ENCODE assay signal across 24 cellular contexts in the genomic region with DNA sequence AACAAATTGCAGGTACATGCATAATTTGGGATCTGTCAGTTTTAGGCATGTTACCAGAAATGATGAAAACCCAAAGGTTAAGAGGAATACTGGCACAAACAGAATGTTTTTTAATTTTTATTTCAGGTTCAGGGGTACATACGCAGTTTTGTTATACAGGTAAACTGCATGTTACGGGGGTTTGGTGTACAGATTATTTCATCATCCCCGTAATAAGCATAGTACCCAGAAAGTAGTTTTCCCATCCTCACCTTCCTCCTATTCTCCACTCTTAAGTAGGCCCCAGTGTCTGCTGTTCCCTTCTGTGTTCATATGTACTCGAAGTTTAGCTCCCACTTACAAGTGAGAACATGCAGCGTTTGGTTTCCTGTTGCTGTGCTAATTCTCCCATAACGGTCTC. TPM values are rescaled to one million over a fixed set of nuclear protein-coding genes. Genes with fewer than 3 reads are reported as not detected.
"Had no signal": no experiment of that assay in that cellular context is flagged by ENCODE, and none has a peak within 500 bp of the region (broad histone marks: within the 10 kb centered on the region; RNA-seq: fewer than 3 reads in every experiment).

No MANE protein-coding gene starts in this region.

- DNase-seq: Karpas-422, KG1, MG63, NCI-H1092, NCI-H1105 treated with DMSO at 0.1 percent for 48 hours, NCI-H1417 treated with DMSO at 0.1 percent for 48 hours, NCI-H146, NCI-H1694 treated with DMSO at 0.1 percent for 48 hours, NCI-H1930, NCI-H2081, NCI-H2107, NCI-H226, NCI-H446, NCI-H510A, NCI-H524 treated with DMSO at 0.1 percent for 48 hours, NCI-H69, NCI-H774, OCI-M1, PC-9, SHP77 treated with DMSO at 0.1 percent for 48 hours, SJCRH30 had no signal

- H3K4me3 ChIP-seq: MG63, PC-9, Peyer's patch, SJCRH30 had no signal

- H2AFZ ChIP-seq: PC-9 had no signal

- H3K4me2 ChIP-seq: PC-9 had no signal

- H3K27ac ChIP-seq: PC-9, Peyer's patch, SJCRH30 had no signal

- ATAC-seq: Right ventricle myocardium inferior, SK-N-SH treated with all-trans-retinoic acid at 6 μM for 48 hours had no signal

- H3K27me3 ChIP-seq: MG63, Peyer's patch, SJCRH30 had no signal

- H3K4me1 ChIP-seq: Peyer's patch, SJCRH30 had no signal

- H3K9me3 ChIP-seq: Peyer's patch, SJCRH30 had no signal

RNA-seq across cellular contexts. Expression of gene SERPIND1, which starts 51.7 kb away (rescaled TPM):
- total RNA-seq: PC-9, Peyer's patch, Right ventricle myocardium inferior had no signal
